Comparison of ENCODE assay signal across 23 cellular contexts in genomic region chr20:35133006-35133405, GRCh38.
"Had no signal": no experiment of that assay in that cellular context is flagged by ENCODE, and none has a peak within 500 bp of the region (broad histone marks: within the 10 kb centered on the region; RNA-seq: fewer than 3 reads in every experiment).

No MANE protein-coding gene starts in this region.

- H3K27ac Mint-ChIP-seq: activated CD4-positive, alpha-beta memory T cell treated with anti-CD3 and anti-CD28 coated beads for 36 hours; activated CD4-positive, alpha-beta T cell treated with anti-CD3 and anti-CD28 coated beads, Interleukin-2, amount 10 ng/mL, durations not matched to agents 7 days and 5 days; activated naive CD8-positive, alpha-beta T cell treated with anti-CD3 and anti-CD28 coated beads for 36 hours; T-helper 17 cell had no signal

- ATAC-seq: T-helper 17 cell had no signal

- H3K4me1 Mint-ChIP-seq: activated CD4-positive, alpha-beta T cell treated with anti-CD3 and anti-CD28 coated beads, Interleukin-2, amount 10 ng/mL, durations not matched to agents 7 days and 5 days; T-helper 17 cell had no signal

- H3K9me3 Mint-ChIP-seq: activated CD4-positive, alpha-beta memory T cell treated with anti-CD3 and anti-CD28 coated beads for 36 hours; activated CD4-positive, alpha-beta T cell treated with anti-CD3 and anti-CD28 coated beads, Interleukin-2, amount 10 ng/mL, durations not matched to agents 7 days and 5 days; activated naive CD8-positive, alpha-beta T cell treated with anti-CD3 and anti-CD28 coated beads for 36 hours had no signal

- H3K27me3 Mint-ChIP-seq: activated CD4-positive, alpha-beta memory T cell treated with anti-CD3 and anti-CD28 coated beads for 36 hours; activated CD4-positive, alpha-beta T cell treated with anti-CD3 and anti-CD28 coated beads, Interleukin-2, amount 10 ng/mL, durations not matched to agents 7 days and 5 days; activated naive CD8-positive, alpha-beta T cell treated with anti-CD3 and anti-CD28 coated beads for 36 hours; T-helper 17 cell had no signal

- H3K4me3 Mint-ChIP-seq: activated CD4-positive, alpha-beta memory T cell treated with anti-CD3 and anti-CD28 coated beads for 36 hours; activated CD4-positive, alpha-beta T cell treated with anti-CD3 and anti-CD28 coated beads, Interleukin-2, amount 10 ng/mL, durations not matched to agents 7 days and 5 days; activated naive CD8-positive, alpha-beta T cell treated with anti-CD3 and anti-CD28 coated beads for 36 hours; T-helper 17 cell had no signal

- DNase-seq: activated CD4-positive, alpha-beta memory T cell treated with anti-CD3 and anti-CD28 coated beads for 36 hours; activated CD4-positive, alpha-beta T cell treated with anti-CD3 and anti-CD28 coated beads, Interleukin-2, amount 10 ng/mL, durations not matched to agents 7 days and 5 days; activated CD4-positive, CD25-positive, alpha-beta regulatory T cell; activated CD8-positive, alpha-beta memory T cell treated with anti-CD3 and anti-CD28 coated beads, Interleukin-2, amount 50 U/mL, for 48 hours; activated effector memory CD4-positive, alpha-beta T cell treated with anti-CD3 and anti-CD28 coated beads, Interleukin-2, amount 50 U/mL, for 16 hours; activated naive CD4-positive, alpha-beta T cell treated with Interleukin-2 at 50 U/mL for 16 hours; activated naive CD8-positive, alpha-beta T cell treated with anti-CD3 and anti-CD28 coated beads for 36 hours; activated T-cell treated with anti-CD3 and anti-CD28 coated beads, Interleukin-2, amount 50 U/mL, for 1 hour; caudate nucleus; MG63; MV-4-11; NCI-H1092 treated with DMSO at 0.1 percent for 48 hours; NCI-H1417 treated with DMSO at 0.1 percent for 48 hours; NCI-H1694 treated with DMSO at 0.1 percent for 48 hours; NCI-H2029 treated with DMSO at 0.1 percent for 48 hours; NCI-H345; NCI-H510A; NCI-H526 treated with DMSO at 0.1 percent for 48 hours; NK-92 treated with Interleukin-12 subunit alpha and Interleukin-12 subunit beta, amount 100 ng/mL, for 24 hours; Peyer's patch; SHP77; T-helper 17 cell; T-helper 9 cell had no signal
